ENCODE assay signal across 19 cellular contexts in genomic region chr1:82299680-82300079, GRCh38.
"Had no signal": no experiment of that assay in that cellular context is flagged by ENCODE, and none has a peak within 500 bp of the region (broad histone marks: within the 10 kb centered on the region; RNA-seq: fewer than 3 reads in every experiment).

No MANE protein-coding gene starts in this region.

- DNase-seq: effector memory CD4-positive, alpha-beta T cell; gastrocnemius medialis; left colon; mesenchymal stem cell; midbrain; pancreas; psoas muscle; retina; sigmoid colon; stimulated activated CD4-positive, alpha-beta T cell treated with anti-CD3 and anti-CD28 coated beads, Interleukin-12 subunit alpha, Interleukin-12 subunit beta, amount 100 ng/mL, for 4 hours; stimulated activated naive CD4-positive, alpha-beta T cell; stomach; substantia nigra; upper lobe of left lung had no signal

- H3K9me3 ChIP-seq: gastrocnemius medialis, pancreas, psoas muscle, sigmoid colon, stomach, upper lobe of left lung, vagina had no signal

- H3K4me1 Mint-ChIP-seq: central memory CD8-positive, alpha-beta T cell had no signal

- H3K4me1 ChIP-seq: pancreas, psoas muscle, sigmoid colon, stomach, vagina had no signal

- H3K4me3 ChIP-seq: gastrocnemius medialis, neural progenitor cell, pancreas, psoas muscle, sigmoid colon, skin epidermis, stomach, upper lobe of left lung, vagina had no signal

- H2AFZ ChIP-seq: neural progenitor cell had no signal

- H3K9ac ChIP-seq: neural progenitor cell had no signal

- H3K27me3 Mint-ChIP-seq: central memory CD8-positive, alpha-beta T cell; natural killer cell treated with Interleukin-12 subunit alpha and Interleukin-12 subunit beta and Interleukin-15 and Interleukin-18, amount 100 ng/mL, for 72 hours had no signal

- H3K27ac Mint-ChIP-seq: natural killer cell treated with Interleukin-12 subunit alpha and Interleukin-12 subunit beta and Interleukin-15 and Interleukin-18, amount 100 ng/mL, for 72 hours; neural progenitor cell had no signal

- H3K36me3 ChIP-seq: gastrocnemius medialis, neural progenitor cell, pancreas, sigmoid colon, stomach, upper lobe of left lung, vagina had no signal

- H3K27me3 ChIP-seq: gastrocnemius medialis, neural progenitor cell, pancreas, sigmoid colon, stomach, upper lobe of left lung, vagina had no signal

- H3K36me3 Mint-ChIP-seq: neural progenitor cell had no signal

- H3K4me2 ChIP-seq: neural progenitor cell had no signal

- H3K27ac ChIP-seq: neural progenitor cell, pancreas, psoas muscle, skin epidermis, stomach had no signal

- H3K4me3 Mint-ChIP-seq: central memory CD8-positive, alpha-beta T cell; natural killer cell treated with Interleukin-12 subunit alpha and Interleukin-12 subunit beta and Interleukin-15 and Interleukin-18, amount 100 ng/mL, for 72 hours; neural progenitor cell had no signal
